Comparison of ENCODE assay signal across 36 cellular contexts in genomic region chr17:74158761-74159160, GRCh38.
"Had no signal": no experiment of that assay in that cellular context is flagged by ENCODE, and none has a peak within 500 bp of the region (broad histone marks: within the 10 kb centered on the region; RNA-seq: fewer than 3 reads in every experiment).

No MANE protein-coding gene starts in this region.

- H3K27ac ChIP-seq: adrenal gland, body of pancreas, brain microvascular endothelial cell, breast epithelium, VCaP had no signal

- H3K4me1 ChIP-seq: adrenal gland, body of pancreas, breast epithelium had no signal

- FAIRE-seq: astrocyte, TTC549 had no signal

- H3K4me3 ChIP-seq: adrenal gland, body of pancreas, breast epithelium had no signal

- DNase-seq: activated B cell treated with CpG ODN at 0.5 μM for 24 hours; activated CD4-positive, alpha-beta memory T cell treated with anti-CD3 and anti-CD28 coated beads for 36 hours; activated CD4-positive, alpha-beta T cell treated with anti-CD3 and anti-CD28 coated beads for 4 hours; activated CD4-positive, alpha-beta T cell treated with anti-CD3 and anti-CD28 coated beads, Interleukin-2, amount 10 ng/mL, durations not matched to agents 24 days and 14 days; activated CD4-positive, alpha-beta T cell treated with anti-CD3 and anti-CD28 coated beads, Interleukin-2, amount 50 U/mL, for 1 hour; activated CD4-positive, alpha-beta T cell treated with anti-CD3 and anti-CD28 coated beads, Interleukin-2, amount 50 U/mL, for 4 hours; activated CD4-positive, CD25-positive, alpha-beta regulatory T cell treated with anti-CD3 and anti-CD28 coated beads, Interleukin-2, amount 50 U/mL, for 72 hours; activated CD8-positive, alpha-beta memory T cell treated with anti-CD3 and anti-CD28 coated beads, Interleukin-2, amount 10 ng/mL, durations not matched to agents 7 days and 5 days; activated CD8-positive, alpha-beta T cell treated with anti-CD3 and anti-CD28 coated beads for 36 hours; activated effector memory CD4-positive, alpha-beta T cell treated with anti-CD3 and anti-CD28 coated beads, Interleukin-2, amount 50 U/mL, for 16 hours; activated gamma-delta T cell treated with Interleukin-2 at 50 U/mL for 16 hours; activated naive CD4-positive, alpha-beta T cell; activated naive CD4-positive, alpha-beta T cell treated with anti-CD3 and anti-CD28 coated beads for 36 hours; activated naive CD4-positive, alpha-beta T cell treated with anti-CD3 and anti-CD28 coated beads, Interleukin-2, amount 50 U/mL, for 16 hours; activated naive CD8-positive, alpha-beta T cell treated with anti-CD3 and anti-CD28 coated beads for 36 hours; activated T-cell treated with anti-CD3 and anti-CD28 coated beads for 4 hours; activated T-cell treated with anti-CD3 and anti-CD28 coated beads, Interleukin-2, amount 50 U/mL, for 1 hour; activated T-cell treated with anti-CD3 and anti-CD28 coated beads, Interleukin-2, amount 50 U/mL, for 4 hours; activated T-cell treated with anti-CD3 and anti-CD28 coated beads, Interleukin-2, amount 50 U/mL, for 72 hours; amniotic stem cell; aorta; body of pancreas; brain microvascular endothelial cell; central memory CD4-positive, alpha-beta T cell; T-helper 2 cell; T-helper 9 cell had no signal

- H3K4me1 Mint-ChIP-seq: activated B cell treated with CpG ODN at 0.5 μM for 24 hours; activated CD4-positive, alpha-beta T cell treated with anti-CD3 and anti-CD28 coated beads, Interleukin-2, amount 10 ng/mL, durations not matched to agents 24 days and 14 days; activated CD8-positive, alpha-beta memory T cell treated with anti-CD3 and anti-CD28 coated beads, Interleukin-2, amount 10 ng/mL, durations not matched to agents 7 days and 5 days; activated naive CD8-positive, alpha-beta T cell treated with anti-CD3 and anti-CD28 coated beads for 36 hours; activated T-helper 17 cell treated with anti-CD3 and anti-CD28 coated beads, Interleukin-2, amount 50 U/mL, for 72 hours had no signal

- H3K9me3 ChIP-seq: adrenal gland, body of pancreas, breast epithelium had no signal

- H3K27me3 ChIP-seq: adrenal gland, body of pancreas, brain microvascular endothelial cell, breast epithelium had no signal

- H3K9me3 Mint-ChIP-seq: activated B cell treated with CpG ODN at 0.5 μM for 24 hours; activated CD4-positive, alpha-beta memory T cell treated with anti-CD3 and anti-CD28 coated beads for 36 hours; activated CD4-positive, alpha-beta T cell treated with anti-CD3 and anti-CD28 coated beads, Interleukin-2, amount 10 ng/mL, durations not matched to agents 24 days and 14 days; activated CD8-positive, alpha-beta T cell treated with anti-CD3 and anti-CD28 coated beads for 36 hours; activated naive CD4-positive, alpha-beta T cell treated with anti-CD3 and anti-CD28 coated beads, Interleukin-2, amount 50 U/mL, for 72 hours; activated naive CD8-positive, alpha-beta T cell treated with anti-CD3 and anti-CD28 coated beads for 36 hours; activated T-cell treated with anti-CD3 and anti-CD28 coated beads, Interleukin-2, amount 50 U/mL, for 4 hours; activated T-cell treated with anti-CD3 and anti-CD28 coated beads, Interleukin-2, amount 50 U/mL, for 72 hours; activated T-helper 17 cell treated with anti-CD3 and anti-CD28 coated beads, Interleukin-2, amount 50 U/mL, for 72 hours; T-helper 1 cell treated with Interleukin-12 subunit alpha and Interleukin-12 subunit beta and Interleukin-4 antibody, amounts not matched to agents 30 μg/mL and 1 μg/mL, for 36 hours; T-helper 2 cell treated with Interferon-gamma antibody and Interleukin-4, amounts not matched to agents 5 μg/mL and 100 μg/mL, for 36 hours had no signal

- H3K36me3 ChIP-seq: adrenal gland, brain microvascular endothelial cell, breast epithelium had no signal

- H3K36me3 Mint-ChIP-seq: activated CD4-positive, alpha-beta memory T cell treated with anti-CD3 and anti-CD28 coated beads for 36 hours; activated CD8-positive, alpha-beta memory T cell treated with anti-CD3 and anti-CD28 coated beads, Interleukin-2, amount 10 ng/mL, durations not matched to agents 7 days and 5 days; activated naive CD4-positive, alpha-beta T cell treated with anti-CD3 and anti-CD28 coated beads, Interleukin-2, amount 50 U/mL, for 72 hours; activated naive CD8-positive, alpha-beta T cell treated with anti-CD3 and anti-CD28 coated beads for 36 hours had no signal

- ATAC-seq: activated CD8-positive, alpha-beta memory T cell treated with anti-CD3 and anti-CD28 coated beads, Interleukin-2, amount 10 ng/mL, durations not matched to agents 7 days and 5 days; activated CD8-positive, alpha-beta T cell treated with anti-CD3 and anti-CD28 coated beads for 36 hours; activated naive CD4-positive, alpha-beta T cell treated with anti-CD3 and anti-CD28 coated beads, Interleukin-2, amount 50 U/mL, for 72 hours; activated T-cell treated with anti-CD3 and anti-CD28 coated beads, Interleukin-2, amount 50 U/mL, for 4 hours; activated T-cell treated with anti-CD3 and anti-CD28 coated beads, Interleukin-2, amount 50 U/mL, for 72 hours; activated T-helper 17 cell treated with anti-CD3 and anti-CD28 coated beads, Interleukin-2, amount 50 U/mL, for 72 hours; body of pancreas had no signal

- H3K4me3 Mint-ChIP-seq: activated B cell treated with CpG ODN at 0.5 μM for 24 hours; activated CD4-positive, alpha-beta memory T cell treated with anti-CD3 and anti-CD28 coated beads for 36 hours; activated CD4-positive, alpha-beta T cell treated with anti-CD3 and anti-CD28 coated beads, Interleukin-2, amount 10 ng/mL, durations not matched to agents 24 days and 14 days; activated CD8-positive, alpha-beta memory T cell treated with anti-CD3 and anti-CD28 coated beads, Interleukin-2, amount 10 ng/mL, durations not matched to agents 7 days and 5 days; activated CD8-positive, alpha-beta T cell treated with anti-CD3 and anti-CD28 coated beads for 36 hours; activated naive CD4-positive, alpha-beta T cell treated with anti-CD3 and anti-CD28 coated beads for 36 hours; activated naive CD8-positive, alpha-beta T cell treated with anti-CD3 and anti-CD28 coated beads for 36 hours; activated T-cell treated with anti-CD3 and anti-CD28 coated beads, Interleukin-2, amount 50 U/mL, for 4 hours; activated T-cell treated with anti-CD3 and anti-CD28 coated beads, Interleukin-2, amount 50 U/mL, for 72 hours; activated T-helper 1 cell treated with anti-CD3 and anti-CD28 coated beads, Interleukin-12 subunit alpha, Interleukin-12 subunit beta, Interleukin-2, Interleukin-4 antibody, amounts not matched to agents 30 ng/mL and 10 ng/mL and 1 ng/mL, durations not matched to agents 14 hours and 24 hours and 36 hours; activated T-helper 17 cell treated with anti-CD3 and anti-CD28 coated beads, Interleukin-2, amount 50 U/mL, for 72 hours; T-helper 1 cell treated with Interleukin-12 subunit alpha and Interleukin-12 subunit beta and Interleukin-4 antibody, amounts not matched to agents 30 μg/mL and 1 μg/mL, for 36 hours; T-helper 2 cell treated with Interferon-gamma antibody and Interleukin-4, amounts not matched to agents 5 μg/mL and 100 μg/mL, for 36 hours had no signal

- H3K27me3 Mint-ChIP-seq: activated CD4-positive, alpha-beta T cell treated with anti-CD3 and anti-CD28 coated beads, Interleukin-2, amount 10 ng/mL, durations not matched to agents 24 days and 14 days had no signal

- H3K27ac Mint-ChIP-seq: activated B cell treated with CpG ODN at 0.5 μM for 24 hours; activated CD4-positive, alpha-beta memory T cell treated with anti-CD3 and anti-CD28 coated beads for 36 hours; activated CD4-positive, alpha-beta T cell treated with anti-CD3 and anti-CD28 coated beads, Interleukin-2, amount 10 ng/mL, durations not matched to agents 24 days and 14 days; activated CD8-positive, alpha-beta memory T cell treated with anti-CD3 and anti-CD28 coated beads, Interleukin-2, amount 10 ng/mL, durations not matched to agents 7 days and 5 days; activated CD8-positive, alpha-beta T cell treated with anti-CD3 and anti-CD28 coated beads for 36 hours; activated naive CD4-positive, alpha-beta T cell treated with anti-CD3 and anti-CD28 coated beads for 36 hours; activated naive CD8-positive, alpha-beta T cell treated with anti-CD3 and anti-CD28 coated beads for 36 hours; activated T-cell treated with anti-CD3 and anti-CD28 coated beads, Interleukin-2, amount 50 U/mL, for 72 hours; activated T-helper 1 cell treated with anti-CD3 and anti-CD28 coated beads, Interleukin-12 subunit alpha, Interleukin-12 subunit beta, Interleukin-2, Interleukin-4 antibody, amounts not matched to agents 30 ng/mL and 10 ng/mL and 1 ng/mL, durations not matched to agents 14 hours and 24 hours and 36 hours; activated T-helper 17 cell treated with anti-CD3 and anti-CD28 coated beads, Interleukin-2, amount 50 U/mL, for 72 hours; T-helper 1 cell treated with Interleukin-12 subunit alpha and Interleukin-12 subunit beta and Interleukin-4 antibody, amounts not matched to agents 30 μg/mL and 1 μg/mL, for 36 hours; T-helper 2 cell treated with Interferon-gamma antibody and Interleukin-4, amounts not matched to agents 5 μg/mL and 100 μg/mL, for 36 hours had no signal
